10 cellular contexts compared by ENCODE assay signal in genomic region chr9:133737071-133737773, GRCh38. TPM values are rescaled to one million over a fixed set of nuclear protein-coding genes. Genes with fewer than 3 reads are reported as not detected.
DNase-seq lines count a peak whose midpoint lies in the region; ATAC-seq and TF ChIP-seq lines count a peak whose summit lies in the region.
"Had no signal": no experiment of that assay in that cellular context is flagged by ENCODE, and none has a peak within 500 bp of the region (broad histone marks: within the 10 kb centered on the region; RNA-seq: fewer than 3 reads in every experiment).

No MANE protein-coding gene starts in this region.

- H3K79me1 ChIP-seq in mesendoderm (ENCODE audit: low read length): no peaks in the 10 kb centered on the region

- no peak overlapping the region for H3K27ac ChIP-seq in mesendoderm (ENCODE audit: low read depth, low read length)
- H3K27ac ChIP-seq in tibial nerve: peak overlapping the region in 1 of 4 donors; percentile 54

- no CpG with 5 or more reads among the region's 15 CpGs for WGBS in mesendoderm (ENCODE audit: extremely low coverage, insufficient coverage, low lambda C conversion rate)
- WGBS in tibial nerve, 2 donors: 62 to 70% methylated on average over 13 to 15 of the region's 15 CpGs

- H2BK120ac ChIP-seq in mesendoderm (ENCODE audit: low read depth, low read length): no peak overlapping the region

- intact Hi-C loops in activated CD4-positive, alpha-beta T cell treated with anti-CD3 and anti-CD28 coated beads for 36 hours (cut with DNase I, micrococcal nuclease): no loop called here

- H3K79me2 ChIP-seq in mesendoderm (ENCODE audit: control insufficient read depth, insufficient read depth, low read length): no peaks in the 10 kb centered on the region

- no peak overlapping the region for H3K4ac ChIP-seq in mesendoderm (ENCODE audit: low read depth, low read length)

- POLR2A ChIA-PET in activated CD4-positive, alpha-beta T cell treated with anti-CD3 and anti-CD28 coated beads for 36 hours (lab: Charles Lee): no interaction called here
- POLR2A ChIA-PET in T-cell (lab: Charles Lee): no interaction called here

- ATAC-seq in activated CD4-positive, alpha-beta T cell treated with anti-CD3 and anti-CD28 coated beads for 36 hours: no peak
- no peak for ATAC-seq in HG02642 (IDR thresholded peaks at IDR 0.05; ENCODE audit: poor library complexity, unreplicated experiment)
- ATAC-seq in activated T-helper 17 cell treated with anti-CD3 and anti-CD28 coated beads, Interleukin-2, amount 50 U/mL, for 72 hours (replicated peaks): no peak
- ATAC-seq in T-cell (replicated peaks in 1 of 4): no peak

- H3K36me3 Mint-ChIP-seq in activated CD4-positive, alpha-beta T cell treated with anti-CD3 and anti-CD28 coated beads for 36 hours (ENCODE audit: low read depth): no peaks in the 10 kb centered on the region
- no peaks in the 10 kb centered on the region for H3K36me3 Mint-ChIP-seq in activated T-helper 17 cell treated with anti-CD3 and anti-CD28 coated beads, Interleukin-2, amount 50 U/mL, for 72 hours (ENCODE audit: low read depth)
- no peaks in the 10 kb centered on the region for H3K36me3 Mint-ChIP-seq in T-cell

- H2AK5ac ChIP-seq in mesendoderm (ENCODE audit: low read length): peak overlapping the region; percentile 32

- no peak overlapping the region for H3K27ac Mint-ChIP-seq in activated CD4-positive, alpha-beta T cell treated with anti-CD3 and anti-CD28 coated beads for 36 hours
- no peak overlapping the region for H3K27ac Mint-ChIP-seq in activated T-helper 17 cell treated with anti-CD3 and anti-CD28 coated beads, Interleukin-2, amount 50 U/mL, for 72 hours
- H3K27ac Mint-ChIP-seq in T-cell: no peak overlapping the region

- peak overlapping the region; percentile 13 for H3K4me2 ChIP-seq in mesendoderm (ENCODE audit: low read length)

- peaks cover 10% of the 10 kb centered on the region for H3K4me1 Mint-ChIP-seq in activated CD4-positive, alpha-beta T cell treated with anti-CD3 and anti-CD28 coated beads for 36 hours
- no peaks in the 10 kb centered on the region for H3K4me1 Mint-ChIP-seq in activated T-helper 17 cell treated with anti-CD3 and anti-CD28 coated beads, Interleukin-2, amount 50 U/mL, for 72 hours
- H3K4me1 Mint-ChIP-seq in T-cell: peaks cover 0 to 11% (median 9%) of the 10 kb centered on the region in 3 donors

- no peaks in the 10 kb centered on the region for H3K9me3 ChIP-seq in tibial nerve
- H3K9me3 ChIP-seq: heart right ventricle had no signal

- no peaks in the 10 kb centered on the region for H3K9me3 Mint-ChIP-seq in activated CD4-positive, alpha-beta T cell treated with anti-CD3 and anti-CD28 coated beads for 36 hours (ENCODE audit: low read depth)
- H3K9me3 Mint-ChIP-seq in activated T-helper 17 cell treated with anti-CD3 and anti-CD28 coated beads, Interleukin-2, amount 50 U/mL, for 72 hours: no peaks in the 10 kb centered on the region
- no peaks in the 10 kb centered on the region for H3K9me3 Mint-ChIP-seq in T-cell

- H2BK5ac ChIP-seq in mesendoderm (ENCODE audit: low read length): no peak overlapping the region

- no peak overlapping the region for H2BK15ac ChIP-seq in mesendoderm (replicated peaks; ENCODE audit: low read depth)

- peak overlapping the region; percentile 40 for H3K4me3 Mint-ChIP-seq in activated CD4-positive, alpha-beta T cell treated with anti-CD3 and anti-CD28 coated beads for 36 hours
- no peak overlapping the region for H3K4me3 Mint-ChIP-seq in activated T-helper 17 cell treated with anti-CD3 and anti-CD28 coated beads, Interleukin-2, amount 50 U/mL, for 72 hours
- peak overlapping the region in 1 of 3 donors; percentile 61 for H3K4me3 Mint-ChIP-seq in T-cell

- no peak overlapping the region for H4K8ac ChIP-seq in mesendoderm (ENCODE audit: low read depth, low read length)

- H3K23ac ChIP-seq in mesendoderm (ENCODE audit: low read length): peak overlapping the region; percentile 29

- peak overlapping the region; percentile 67 for H3K9ac ChIP-seq in mesendoderm (ENCODE audit: low read length)

- H3K27me3 ChIP-seq in mesendoderm (ENCODE audit: insufficient read depth, low read length, poor library complexity): no peaks in the 10 kb centered on the region
- no peaks in the 10 kb centered on the region for H3K27me3 ChIP-seq in tibial nerve

- no peak overlapping the region for H3K18ac ChIP-seq in mesendoderm (ENCODE audit: low read length)

- peaks cover 5% of the 10 kb centered on the region for H3K4me1 ChIP-seq in mesendoderm (ENCODE audit: control insufficient read depth, low read depth, low read length)
- H3K4me1 ChIP-seq in tibial nerve: peaks cover 0 to 20% (median 5%) of the 10 kb centered on the region in 4 donors

- no peak overlapping the region for H4K5ac ChIP-seq in mesendoderm (ENCODE audit: low read length)

- H3K36me3 ChIP-seq in mesendoderm (ENCODE audit: control insufficient read depth, insufficient read depth, low read length) (no peaks in the 10 kb centered on the region), tibial nerve (no peaks in the 10 kb centered on the region)
- H3K36me3 ChIP-seq: heart right ventricle had no signal

- no peaks in the 10 kb centered on the region for H3K27me3 Mint-ChIP-seq in activated CD4-positive, alpha-beta T cell treated with anti-CD3 and anti-CD28 coated beads for 36 hours
- H3K27me3 Mint-ChIP-seq in activated T-helper 17 cell treated with anti-CD3 and anti-CD28 coated beads, Interleukin-2, amount 50 U/mL, for 72 hours: no peaks in the 10 kb centered on the region
- no peaks in the 10 kb centered on the region for H3K27me3 Mint-ChIP-seq in T-cell

- no peak for TF ChIP-seq POLR2A in tibial nerve (IDR thresholded peaks at IDR 0.05)

- no peak for TF ChIP-seq CTCF in tibial nerve (IDR thresholded peaks at IDR 0.05)

- no peak for DNase-seq in activated CD4-positive, alpha-beta T cell treated with anti-CD3 and anti-CD28 coated beads for 36 hours
- DNase-seq in activated CD4-positive, alpha-beta T cell treated with anti-CD3 and anti-CD28 coated beads, Interleukin-2, amount 50 U/mL, for 1 hour: no peak
- DNase-seq in RPMI8226 (peak; percentile 88), mesendoderm (no peak), tibial nerve (ENCODE audit: low spot score in 2 of 2) (no peak), T-cell (no peak)
- DNase-seq: activated CD8-positive, alpha-beta memory T cell treated with anti-CD3 and anti-CD28 coated beads, Interleukin-2, amount 50 U/mL, for 4 hours had no signal

- H3K4me3 ChIP-seq in mesendoderm (ENCODE audit: low read length): no peak overlapping the region
- H3K4me3 ChIP-seq in tibial nerve: peak overlapping the region in 3 of 4 donors; percentile 16 to 50 (median 49)

- no peak for TF ChIP-seq EP300 in tibial nerve (IDR thresholded peaks at IDR 0.05)

- peak overlapping the region; percentile 85 for H3K56ac ChIP-seq in mesendoderm (ENCODE audit: low read length)

- CTCF ChIA-PET in activated CD4-positive, alpha-beta T cell treated with anti-CD3 and anti-CD28 coated beads for 36 hours (lab: Charles Lee): interaction anchor here (0.6 to 1.6 kb wide), 2 partner anchors 11 to 336 kb away, joined by 3 read pairs; no protein-coding TSS in a partner anchor
- CTCF ChIA-PET in T-cell (lab: Charles Lee): no interaction called here

RNA-seq across cellular contexts. Expression of gene SARDH, which starts 0.9 kb away (rescaled TPM):
- 1 to 10 TPM; 7.8 to 8.2 TPM for total RNA-seq in activated CD4-positive, alpha-beta T cell treated with anti-CD3 and anti-CD28 coated beads for 36 hours
- polyA plus RNA-seq in mesendoderm (2013, experiment 1 of 2): 2.8 TPM
- 2.7 TPM for polyA plus RNA-seq in mesendoderm (2013, experiment 2 of 2)
- total RNA-seq in tibial nerve: 10 to 100 TPM in 1 of 4 donors, 1 to 10 TPM in 3; 2.9 to 16.4 (median 5.9) TPM
- total RNA-seq in activated T-helper 17 cell treated with anti-CD3 and anti-CD28 coated beads, Interleukin-2, amount 50 U/mL, for 72 hours: 1 to 10 TPM; 2.7 to 2.8 TPM
- total RNA-seq in T-cell: 10 to 100 TPM in 4 of 5 donors, 1 to 10 TPM in 1; 8.8 to 34.4 (median 23.8) TPM
